In the genomic region with DNA sequence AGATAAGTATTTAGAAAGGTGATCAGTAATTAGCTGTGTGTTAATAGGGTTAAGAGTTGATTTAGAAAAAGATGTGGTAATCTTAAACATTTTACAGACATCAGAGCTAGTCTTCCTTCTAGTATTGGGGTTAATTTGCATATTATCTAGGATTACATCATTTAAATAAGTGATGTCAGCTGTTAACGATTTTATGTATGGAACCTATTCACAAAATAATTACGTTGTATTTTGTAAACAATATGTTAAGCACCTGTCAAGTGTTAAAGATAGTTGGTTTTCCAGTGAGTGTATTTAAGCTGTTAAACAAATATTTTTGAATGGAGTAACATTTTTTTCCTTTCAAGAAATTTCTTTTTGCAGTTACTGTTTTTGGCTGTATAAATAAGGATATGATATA, we compare ENCODE assay signal across 11 cellular contexts. TPM values are rescaled to one million over a fixed set of nuclear protein-coding genes. Genes with fewer than 3 reads are reported as not detected.
DNase-seq lines count a peak whose midpoint lies in the region; ATAC-seq and TF ChIP-seq lines count a peak whose summit lies in the region.
"Had no signal": no experiment of that assay in that cellular context is flagged by ENCODE, and none has a peak within 500 bp of the region (broad histone marks: within the 10 kb centered on the region; RNA-seq: fewer than 3 reads in every experiment).

No MANE protein-coding gene starts in this region.

- DNase-seq in A673 (ENCODE audit: low spot score) (peak; percentile 12), SW480 (ENCODE audit: low spot score) (peak; percentile 62), foreskin keratinocyte (peak in 1 of 2 donors; percentile 28), AG08395 (ENCODE audit: low spot score) (no peak), HuH-7 (ENCODE audit: low spot score) (no peak), NCI-H2227 treated with DMSO at 0.1 percent for 48 hours (lab: John Stamatoyannopoulos, UW) (no peak)
- DNase-seq: activated B cell treated with CpG ODN at 0.5 μM for 24 hours, mucosa of descending colon, MV-4-11 had no signal

- CTCF ChIA-PET in A673 (lab: Charles Lee), result no interaction called here

- H3K27ac ChIP-seq in A673 (ENCODE audit: low read depth, low read length, poor library complexity, severe bottlenecking), result peak overlapping the region; percentile 12
- peak overlapping the region; percentile 39 for H3K27ac ChIP-seq in foreskin keratinocyte

- peak overlapping the region; percentile 76 for H3K4me3 ChIP-seq in A673 (ENCODE audit: low read depth, low read length, poor library complexity, severe bottlenecking)
- peak overlapping the region; percentile 97; the same call in 1 of the 2 replicates for H3K4me3 ChIP-seq in GM08714 (ENCODE audit: low read length)
- H3K4me3 ChIP-seq: mucosa of descending colon had no signal

- POLR2A ChIA-PET in A673 (lab: Charles Lee; ENCODE audit: low non-redundant PET), result no interaction called here

- no TSS peak for BruUV-seq in A673 (replicated peaks; lab: Mats Ljungman, UMichigan)

- no peak for TF ChIP-seq CTCF in A673 (conservative IDR thresholded peaks at IDR 0.05; ENCODE audit: low read depth, low read length)
- no peak for TF ChIP-seq CTCF in foreskin keratinocyte (conservative IDR thresholded peaks at IDR 0.05)

- H3K27me3 ChIP-seq in A673 (replicated peaks; ENCODE audit: insufficient read depth, low read depth, low read length, poor library complexity) (no peaks in the 10 kb centered on the region), foreskin keratinocyte (no peaks in the 10 kb centered on the region)

- ATAC-seq in foreskin keratinocyte (no peak), HG02840 (IDR thresholded peaks at IDR 0.05; ENCODE audit: low FRiP score, unreplicated experiment) (no peak)
- ATAC-seq: mucosa of descending colon had no signal

- intact Hi-C loops in A673 (cut with micrococcal nuclease; ENCODE audit: unreplicated experiment), result no loop called here

- H3K36me3 ChIP-seq in A673 (ENCODE audit: insufficient read depth, low read length, poor library complexity, severe bottlenecking), result peaks cover 9% of the 10 kb centered on the region

- H3K4me1 ChIP-seq in A673 (ENCODE audit: insufficient read depth, low read length, poor library complexity, severe bottlenecking), result peaks cover 14% of the 10 kb centered on the region
- peaks cover 16% of the 10 kb centered on the region for H3K4me1 ChIP-seq in foreskin keratinocyte

- H3K9me3 ChIP-seq in A673 (ENCODE audit: low read depth, low read length, poor library complexity, severe bottlenecking), result no peaks in the 10 kb centered on the region
- H3K9me3 ChIP-seq: mucosa of descending colon had no signal

RNA-seq across cellular contexts. Expression of a gene that starts 2.2 kb away (rescaled TPM):
- total RNA-seq in A673 (2021) (73.5 and 78.0 TPM in 2 replicates), foreskin keratinocyte (19.2 and 21.2 TPM in 2 replicates)
- 8.4 and 10.9 TPM in 2 replicates for polyA plus RNA-seq in foreskin keratinocyte

RNA-seq across cellular contexts. Expression of a gene that starts 56.8 kb away (rescaled TPM):
- total RNA-seq in A673 (2021) (42.8 and 50.5 TPM in 2 replicates), foreskin keratinocyte (56.1 and 56.4 TPM in 2 replicates)
- 116 and 123 TPM in 2 replicates for polyA plus RNA-seq in foreskin keratinocyte

Comparison
In these comparisons a context has a peak if more than half of its experiments do, and no peak if none do; other contexts are left out.
1. DNase-seq: peak in A673 (single experiment) and SW480 (single experiment); none in AG08395 (single experiment), HuH-7 (single experiment) and NCI-H2227 treated with DMSO at 0.1 percent for 48 hours (single experiment).